34 cellular contexts compared by ENCODE assay signal in the genomic region with DNA sequence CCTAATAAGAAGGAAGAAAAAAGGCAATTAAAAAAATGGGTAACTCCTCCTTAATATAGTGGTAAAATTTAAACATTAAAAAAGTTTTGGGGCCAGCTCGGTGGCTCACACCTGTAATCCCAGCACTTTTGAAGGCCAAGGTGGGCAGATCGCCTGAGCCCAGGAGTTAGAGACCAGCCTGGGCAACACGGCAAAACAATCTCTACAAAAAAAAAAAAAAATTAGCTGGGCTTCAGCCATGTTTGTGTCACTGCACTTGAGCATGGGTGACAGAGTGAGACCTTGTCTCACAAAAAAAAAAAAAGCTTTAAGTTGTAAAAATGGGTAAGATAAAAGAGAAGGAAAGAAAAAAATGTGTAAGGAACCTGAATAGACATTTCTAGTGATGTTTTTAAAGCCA. TPM values are rescaled to one million over a fixed set of nuclear protein-coding genes. Genes with fewer than 3 reads are reported as not detected.
DNase-seq lines count a peak whose midpoint lies in the region; ATAC-seq, FAIRE-seq and TF ChIP-seq lines count a peak whose summit lies in the region.
"Had no signal": no experiment of that assay in that cellular context is flagged by ENCODE, and none has a peak within 500 bp of the region (broad histone marks: within the 10 kb centered on the region; RNA-seq: fewer than 3 reads in every experiment).

No MANE protein-coding gene starts in this region.

- no peak overlapping the region for H2AFZ ChIP-seq in K562 (ENCODE audit: low read depth, low read length)

- POLR2A ChIA-PET in K562 (lab: Yijun Ruan, JAX), result no interaction called here
- POLR2A ChIA-PET in CD8-positive, alpha-beta T cell (lab: Charles Lee), result interaction anchor here (1.8 kb wide), 1 partner anchor 11 kb away, joined by 4 read pairs; no protein-coding TSS in a partner anchor

- BruUV-seq in K562 (replicated peaks; lab: Mats Ljungman, UMichigan), result no TSS peak

- H4K20me1 ChIP-seq in K562 (replicated peaks; ENCODE audit: control insufficient read depth, insufficient read depth, low read length), result no peaks in the 10 kb centered on the region
- H4K20me1 ChIP-seq: BLaER1; BLaER1 treated with 17β-estradiol and CSF1 and Interleukin-3, amounts not matched to agents 10 nM and 100 nM had no signal

- H3K79me2 ChIP-seq in K562 (ENCODE audit: control insufficient read depth, insufficient read depth, low read length), result no peaks in the 10 kb centered on the region

- FAIRE-seq in GM12892 (lab: Jason Lieb, UNC) (peak; percentile 70), K562 (lab: Jason Lieb, UNC) (no peak)
- FAIRE-seq: A204.1, A549, D721Med had no signal

- H3K9ac ChIP-seq in K562 (ENCODE audit: insufficient read depth in 1 of 2, low read depth in 2 of 2, low read length in 2 of 2), result no peak overlapping the region
- H3K9ac ChIP-seq: BLaER1; BLaER1 treated with 17β-estradiol and CSF1 and Interleukin-3, amounts not matched to agents 10 nM and 100 nM had no signal

- no peaks in the 10 kb centered on the region for H3K4me1 Mint-ChIP-seq in CD8-positive, alpha-beta T cell (ENCODE audit: low read depth)
- H3K4me1 Mint-ChIP-seq: B cell; CD4-positive, alpha-beta memory T cell; CD4-positive, CD25-positive, alpha-beta regulatory T cell; CD8-positive, alpha-beta memory T cell had no signal

- no peak for TF ChIP-seq CTCF in K562 (IDR thresholded peaks at IDR 0.05 in 2 of 3, conservative IDR thresholded peaks at IDR 0.05 in 1 of 3; ENCODE audit: insufficient read depth in 2 of 3, low read depth in 1 of 3, low read length in 3 of 3)
- no peak for TF ChIP-seq CTCF in body of pancreas (IDR thresholded peaks at IDR 0.05)
- TF ChIP-seq CTCF in CD8-positive, alpha-beta T cell (IDR thresholded peaks at IDR 0.05), result no peak

- CTCF ChIA-PET in K562 (lab: Yijun Ruan, JAX; ENCODE audit: low intra/inter-chr PET ratio), result no interaction called here
- CTCF ChIA-PET in CD8-positive, alpha-beta T cell (lab: Charles Lee), result interaction anchor here (1.0 kb wide), 1 partner anchor 23 kb away, joined by 4 read pairs; no protein-coding TSS in a partner anchor

- in situ Hi-C loops in K562 (cut with MboI), result no loop called here

- peaks cover 30% of the 10 kb centered on the region for H3K27me3 Mint-ChIP-seq in CD8-positive, alpha-beta T cell (ENCODE audit: low read depth)

- H3K4me2 ChIP-seq in K562 (ENCODE audit: insufficient read depth, low read length), result no peak overlapping the region
- H3K4me2 ChIP-seq: A549, BLaER1 had no signal

- H3K36me3 Mint-ChIP-seq in CD8-positive, alpha-beta T cell, result no peaks in the 10 kb centered on the region
- H3K36me3 Mint-ChIP-seq: CD14-positive monocyte; CD4-positive, alpha-beta memory T cell; CD4-positive, CD25-positive, alpha-beta regulatory T cell had no signal

- H3K27me3 ChIP-seq in K562 (ENCODE audit: control insufficient read depth in 2 of 2, insufficient read depth in 2 of 2, low read length in 2 of 2) (peaks cover 16 to 23% of the 10 kb centered on the region in 2 experiments), body of pancreas (no peaks in the 10 kb centered on the region)
- peaks cover 3% of the 10 kb centered on the region for H3K27me3 ChIP-seq in CD8-positive, alpha-beta T cell (ENCODE audit: insufficient read depth, low read length)
- H3K27me3 ChIP-seq: BE2C; BLaER1; BLaER1 treated with 17β-estradiol and CSF1 and Interleukin-3, amounts not matched to agents 10 nM and 100 nM had no signal

- intact Hi-C loops in K562 (cut with micrococcal nuclease), result no loop called here
- intact Hi-C loops in body of pancreas (cut with DNase I), result no loop called here
- intact Hi-C loops in CD8-positive, alpha-beta T cell (cut with DNase I, micrococcal nuclease), result no loop called here

- H3K9me3 ChIP-seq in K562 (replicated peaks; ENCODE audit: control insufficient read depth, insufficient read depth, low read depth, low read length) (no peaks in the 10 kb centered on the region), body of pancreas (no peaks in the 10 kb centered on the region)
- H3K9me3 ChIP-seq in CD8-positive, alpha-beta T cell (ENCODE audit: low read length), result no peaks in the 10 kb centered on the region
- H3K9me3 ChIP-seq: A549, BE2C, BLaER1, Caco-2 had no signal

- no peak overlapping the region for H3K4me3 Mint-ChIP-seq in CD8-positive, alpha-beta T cell
- H3K4me3 Mint-ChIP-seq: B cell; CD4-positive, alpha-beta memory T cell; CD4-positive, alpha-beta T cell; CD4-positive, CD25-positive, alpha-beta regulatory T cell; CD8-positive, alpha-beta memory T cell had no signal

- DNase-seq in GM12892 (ENCODE audit: insufficient read length) (no peak), K562 (ENCODE audit: extremely low read depth in 1 of 4, low spot score in 3 of 4) (no peak), body of pancreas (peak in 1 of 4 donors; percentile 19), NCI-H2171 (lab: John Stamatoyannopoulos, UW) (no peak)
- no peak for DNase-seq in activated T-cell treated with anti-CD3 and anti-CD28 coated beads, Interleukin-2, amount 50 U/mL, for 1 hour
- no peak for DNase-seq in CD8-positive, alpha-beta T cell
- DNase-seq: 8988T; ACHN; AML-193; BE2C; C1 segment of cervical spinal cord; Caco-2; Calu3; CD4-positive, alpha-beta memory T cell; CD4-positive, alpha-beta T cell; CD4-positive, CD25-positive, alpha-beta regulatory T cell; CD8-positive, alpha-beta memory T cell; COR-L47; DMS 273 treated with DMSO at 0.1 percent for 48 hours; DMS153; DMS53; DMS79; DMS79 treated with DMSO at 0.1 percent for 48 hours; DND-41; EL had no signal

- no peak for TF ChIP-seq POLR2A in GM12892 (IDR thresholded peaks at IDR 0.05; ENCODE audit: low read depth, low read length)
- no peak for TF ChIP-seq POLR2A in K562 (conservative IDR thresholded peaks at IDR 0.05)
- no peak for TF ChIP-seq POLR2A in body of pancreas (IDR thresholded peaks at IDR 0.05)

- no peak for TF ChIP-seq EP300 in K562 (IDR thresholded peaks at IDR 0.05; ENCODE audit: low read length)

- H3K27ac ChIP-seq in K562 (ENCODE audit: extremely low read depth, low read depth, low read length), result no peak overlapping the region
- H3K27ac ChIP-seq in body of pancreas, result no peak overlapping the region
- H3K27ac ChIP-seq in CD8-positive, alpha-beta T cell (ENCODE audit: low read depth, low read length), result no peak overlapping the region
- H3K27ac ChIP-seq: 22Rv1; A549; BLaER1; BLaER1 treated with 17β-estradiol and CSF1 and Interleukin-3, amounts not matched to agents 10 nM and 100 nM; C4-2B had no signal

- ATAC-seq in K562 (no peak), body of pancreas (peak; percentile 45)
- ATAC-seq in CD8-positive, alpha-beta T cell, result no peak
- ATAC-seq: A549 had no signal

- no peak for TF ChIP-seq RAD21 in K562 (CRISPR knock-in tag; conservative IDR thresholded peaks at IDR 0.05 in 1 of 2, IDR thresholded peaks at IDR 0.05 in 1 of 2)

- H3K4me3 ChIP-seq in K562 (no peak overlapping the region), body of pancreas (no peak overlapping the region)
- no peak overlapping the region for H3K4me3 ChIP-seq in CD8-positive, alpha-beta T cell (ENCODE audit: low read depth, low read length)
- H3K4me3 ChIP-seq: A549; BLaER1; BLaER1 treated with 17β-estradiol and CSF1 and Interleukin-3, amounts not matched to agents 10 nM and 100 nM had no signal

- no peaks in the 10 kb centered on the region for H3K9me3 Mint-ChIP-seq in CD8-positive, alpha-beta T cell
- H3K9me3 Mint-ChIP-seq: CD4-positive, alpha-beta T cell; CD8-positive, alpha-beta memory T cell had no signal

- H3K27ac Mint-ChIP-seq in CD8-positive, alpha-beta T cell, result no peak overlapping the region
- H3K27ac Mint-ChIP-seq: B cell; CD14-positive monocyte; CD4-positive, alpha-beta memory T cell; CD4-positive, alpha-beta T cell; CD4-positive, CD25-positive, alpha-beta regulatory T cell; CD8-positive, alpha-beta memory T cell had no signal

- WGBS in K562 (ENCODE audit: insufficient coverage, low coverage, missing lambda C conversion rate), result 0% methylated on average over 3 of the region's 3 CpGs
- 39 to 41% methylated on average over 3 of the region's 3 CpGs for WGBS in body of pancreas, 2 donors

- H3K4me1 ChIP-seq in K562 (replicated peaks in 1 of 2; ENCODE audit: control insufficient read depth in 2 of 2, insufficient read depth in 2 of 2, low read length in 2 of 2), result no peaks in the 10 kb centered on the region
- no peaks in the 10 kb centered on the region for H3K4me1 ChIP-seq in body of pancreas
- no peaks in the 10 kb centered on the region for H3K4me1 ChIP-seq in CD8-positive, alpha-beta T cell (ENCODE audit: insufficient read depth, low read length)
- H3K4me1 ChIP-seq: A549, BE2C, Caco-2 had no signal

- no peaks in the 10 kb centered on the region for H3K36me3 ChIP-seq in K562 (ENCODE audit: control insufficient read depth, insufficient read depth, low read length)
- no peaks in the 10 kb centered on the region for H3K36me3 ChIP-seq in body of pancreas (replicated peaks in 1 of 2; ENCODE audit: insufficient read depth in 1 of 2, low read depth in 2 of 2)
- no peaks in the 10 kb centered on the region for H3K36me3 ChIP-seq in CD8-positive, alpha-beta T cell (ENCODE audit: insufficient read depth, low read length)
- H3K36me3 ChIP-seq: BE2C; BLaER1; BLaER1 treated with 17β-estradiol and CSF1 and Interleukin-3, amounts not matched to agents 10 nM and 100 nM had no signal

- no peaks in the 10 kb centered on the region for H3K9me1 ChIP-seq in K562 (ENCODE audit: control insufficient read depth, insufficient read depth, low read length)

RNA-seq across cellular contexts. Expression of a gene that starts 11.3 kb away (rescaled TPM):
- polyA plus RNA-seq in GM12892 (2012; ENCODE audit: missing spikeins), result 11.6 TPM
- total RNA-seq in K562 (2011; cell fraction: chromatin; rRNA removed; ENCODE audit: low replicate concordance), result 21.1 and 48.4 TPM in 2 replicates
- total RNA-seq in K562 (2011; cell fraction: nucleolus; rRNA removed), result 13.7 TPM in 2 replicates
- 25.1 and 36.8 TPM in 2 replicates for total RNA-seq in K562 (2011; cell fraction: nucleoplasm; rRNA removed)
- total RNA-seq in K562 (2014; rRNA removed) (11.6 and 14.3 TPM in 2 replicates), K562 (2014; rRNA removed; fragmentation: Illumina TruSeq; extraction: Trizol) (29.2 and 33.3 TPM in 2 replicates), K562 (2015; rRNA removed; fragmentation: Illumina TruSeq; extraction: Trizol) (21.4 and 21.9 TPM in 2 replicates), K562 (2021) (24.3 and 25.2 TPM in 2 replicates), body of pancreas (10 to 100 TPM; 24.7 to 40.5 TPM)
- polyA plus RNA-seq in K562 (2011; rRNA removed) (41.4 and 59.3 TPM in 2 replicates), K562 (2014; fragmentation: Illumina TruSeq; extraction: Trizol) (26.7 and 30.1 TPM in 2 replicates), K562 (2014; fragmentation: Nextera tagmentation; extraction: Ambion mirVana) (10 to 100 TPM; 55.7 to 57.9 TPM), K562 (2014; rRNA removed) (18.9 and 19.5 TPM in 2 replicates)
- polyA plus RNA-seq in K562 (2011; cell fraction: cytosol; rRNA removed), result 14.6 and 20.0 TPM in 2 replicates
- 31.8 and 39.7 TPM in 2 replicates for polyA plus RNA-seq in K562 (2011; cell fraction: nucleus; rRNA removed)
- 15.9 and 16.2 TPM in 2 replicates for polyA plus RNA-seq in K562 (2012)
- 49.3 and 56.4 TPM in 2 replicates for polyA minus RNA-seq in K562 (2011; rRNA and poly(A)+ RNA removed)
- polyA minus RNA-seq in K562 (2011; cell fraction: cytosol; rRNA and poly(A)+ RNA removed), result 13.7 and 22.0 TPM in 2 replicates
- polyA minus RNA-seq in K562 (2011; cell fraction: nucleus; rRNA and poly(A)+ RNA removed), result 24.5 and 39.2 TPM in 2 replicates
- 10 to 100 TPM; 54.8 to 55.4 TPM for total RNA-seq in CD8-positive, alpha-beta T cell

RNA-seq across cellular contexts. Expression of a gene that starts 49.4 kb away (rescaled TPM):
- polyA plus RNA-seq in GM12892 (2012; ENCODE audit: missing spikeins), result 175 TPM
- total RNA-seq in K562 (2011; cell fraction: chromatin; rRNA removed; ENCODE audit: low replicate concordance), result 143 and 169 TPM in 2 replicates
- 151 TPM in 2 replicates for total RNA-seq in K562 (2011; cell fraction: nucleolus; rRNA removed)
- 143 and 167 TPM in 2 replicates for total RNA-seq in K562 (2011; cell fraction: nucleoplasm; rRNA removed)
- total RNA-seq in K562 (2014; rRNA removed) (38.1 and 59.9 TPM in 2 replicates), K562 (2014; rRNA removed; fragmentation: Illumina TruSeq; extraction: Trizol) (155 and 191 TPM in 2 replicates), K562 (2015; rRNA removed; fragmentation: Illumina TruSeq; extraction: Trizol) (95.2 and 104 TPM in 2 replicates), K562 (2021) (171 and 173 TPM in 2 replicates), body of pancreas (100 to 1,000 TPM in 1 of 2 donors, 10 to 100 TPM in 1; 68.2 to 194 TPM)
- polyA plus RNA-seq in K562 (2011; rRNA removed) (235 and 338 TPM in 2 replicates), K562 (2014; fragmentation: Illumina TruSeq; extraction: Trizol) (218 and 230 TPM in 2 replicates), K562 (2014; fragmentation: Nextera tagmentation; extraction: Ambion mirVana) (100 to 1,000 TPM; 283 to 287 TPM), K562 (2014; rRNA removed) (125 and 146 TPM in 2 replicates)
- 175 and 195 TPM in 2 replicates for polyA plus RNA-seq in K562 (2011; cell fraction: cytosol; rRNA removed)
- 82.1 and 94.2 TPM in 2 replicates for polyA plus RNA-seq in K562 (2011; cell fraction: nucleus; rRNA removed)
- 117 and 172 TPM in 2 replicates for polyA plus RNA-seq in K562 (2012)
- polyA minus RNA-seq in K562 (2011; rRNA and poly(A)+ RNA removed), result 172 and 217 TPM in 2 replicates
- polyA minus RNA-seq in K562 (2011; cell fraction: cytosol; rRNA and poly(A)+ RNA removed), result 39.2 and 67.7 TPM in 2 replicates
- 23.2 and 27.7 TPM in 2 replicates for polyA minus RNA-seq in K562 (2011; cell fraction: nucleus; rRNA and poly(A)+ RNA removed)
- 10 to 100 TPM; 31.0 to 34.5 TPM for total RNA-seq in CD8-positive, alpha-beta T cell
